ENCODE assay signal across 1 cellular context in the genomic region with DNA sequence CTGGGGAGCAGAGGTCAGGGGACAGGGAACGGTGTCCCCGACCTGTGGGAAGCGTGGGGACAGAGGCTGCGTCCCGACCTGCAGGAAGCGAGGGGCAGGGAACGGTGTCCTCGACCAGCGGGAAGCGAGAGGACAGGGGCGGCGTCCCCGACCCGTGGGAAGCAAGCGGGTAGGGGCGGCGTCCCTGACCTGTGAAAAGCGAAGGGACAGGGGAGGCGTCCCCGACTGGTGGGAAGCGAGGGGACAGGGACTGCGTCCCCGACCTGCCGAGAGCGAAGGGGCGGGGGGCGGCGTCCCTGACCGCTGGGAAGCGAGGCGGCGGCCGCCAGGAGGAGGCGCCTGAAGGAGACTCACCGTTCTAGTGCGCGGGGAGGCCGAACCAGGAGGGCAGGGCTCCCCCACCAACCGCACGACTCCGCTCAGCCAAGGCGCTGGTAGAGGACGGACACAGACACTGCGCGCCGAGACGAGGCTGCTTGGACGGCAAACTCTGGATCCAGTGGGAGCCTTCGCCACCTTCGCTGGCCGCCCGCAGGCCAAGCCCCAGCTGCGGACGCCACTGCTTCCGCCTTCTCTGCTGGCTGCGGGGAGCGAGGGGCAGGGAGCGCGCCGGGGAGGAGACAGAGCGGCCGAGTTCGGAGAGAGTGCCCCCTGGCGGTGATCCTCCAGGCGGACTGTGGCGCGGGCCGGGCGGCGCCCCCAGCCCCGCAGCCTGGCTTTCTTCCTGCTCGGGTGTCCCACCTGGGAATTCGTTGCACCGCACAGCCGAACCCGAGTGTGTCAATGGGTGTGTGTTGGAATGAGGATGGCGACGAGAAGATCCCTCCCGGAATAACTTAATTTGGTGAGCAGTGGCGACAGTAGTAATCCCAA.
TF ChIP-seq lines count a peak whose summit lies in the region.

A gene with protein sequence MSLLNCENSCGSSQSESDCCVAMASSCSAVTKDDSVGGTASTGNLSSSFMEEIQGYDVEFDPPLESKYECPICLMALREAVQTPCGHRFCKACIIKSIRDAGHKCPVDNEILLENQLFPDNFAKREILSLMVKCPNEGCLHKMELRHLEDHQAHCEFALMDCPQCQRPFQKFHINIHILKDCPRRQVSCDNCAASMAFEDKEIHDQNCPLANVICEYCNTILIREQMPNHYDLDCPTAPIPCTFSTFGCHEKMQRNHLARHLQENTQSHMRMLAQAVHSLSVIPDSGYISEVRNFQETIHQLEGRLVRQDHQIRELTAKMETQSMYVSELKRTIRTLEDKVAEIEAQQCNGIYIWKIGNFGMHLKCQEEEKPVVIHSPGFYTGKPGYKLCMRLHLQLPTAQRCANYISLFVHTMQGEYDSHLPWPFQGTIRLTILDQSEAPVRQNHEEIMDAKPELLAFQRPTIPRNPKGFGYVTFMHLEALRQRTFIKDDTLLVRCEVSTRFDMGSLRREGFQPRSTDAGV (minus strand): TSS at position 579 of the 873 bp plus-strand sequence. CDS start 8,757 bp downstream, outside the sequence.

TF ChIP-seq in IMR-90, 13 proteins besides CTCF, POLR2A, EP300 and RAD21:
- TF ChIP-seq MAZ (IDR thresholded peaks at IDR 0.05; ENCODE audit: borderline replicate concordance, low read depth, low read length) (peak; percentile 80), MXI1 (IDR thresholded peaks at IDR 0.05; ENCODE audit: borderline replicate concordance, low read depth, low read length) (peak; percentile 24; the same call in 1 of the 2 replicates), BHLHE40 (IDR thresholded peaks at IDR 0.05; ENCODE audit: low read depth, low read length) (no peak)
